Comparison of ENCODE assay signal across 10 cellular contexts in genomic region chr11:130427581-130428211, GRCh38. TPM values are rescaled to one million over a fixed set of nuclear protein-coding genes. Genes with fewer than 3 reads are reported as not detected.
DNase-seq lines count a peak whose midpoint lies in the region; ATAC-seq and TF ChIP-seq lines count a peak whose summit lies in the region.
"Had no signal": no experiment of that assay in that cellular context is flagged by ENCODE, and none has a peak within 500 bp of the region (broad histone marks: within the 10 kb centered on the region; RNA-seq: fewer than 3 reads in every experiment).

No MANE protein-coding gene starts in this region.

- no TSS peak for BruUV-seq in MCF 10A (replicated peaks; lab: Mats Ljungman, UMichigan)

- H3K36me3 Mint-ChIP-seq in MCF 10A (ENCODE audit: insufficient read depth, unreplicated experiment), result no peaks in the 10 kb centered on the region
- H3K36me3 Mint-ChIP-seq in mesothelial cell of epicardium, result peaks cover 1% of the 10 kb centered on the region

- H3K27ac ChIP-seq in breast epithelium (no peak overlapping the region), coronary artery (peak overlapping the region; percentile 51 to 69), vagina (no peak overlapping the region)

- no peak for DNase-seq in breast epithelium (ENCODE audit: low spot score in 2 of 2)
- DNase-seq in MCF 10A (ENCODE audit: unreplicated experiment), result no peak
- no peak for DNase-seq in coronary artery (ENCODE audit: low spot score)
- DNase-seq in mesothelial cell of epicardium (ENCODE audit: low spot score in 2 of 2, unreplicated experiment in 2 of 2), result no peak
- DNase-seq in vagina (ENCODE audit: extremely low spot score in 2 of 2), result no peak
- no peak for DNase-seq in NAMALWA (ENCODE audit: low spot score)
- no peak for DNase-seq in SW480 (ENCODE audit: low spot score)
- DNase-seq: DND-41 had no signal

- H3K36me3 ChIP-seq in breast epithelium (no peaks in the 10 kb centered on the region), vagina (no peaks in the 10 kb centered on the region)

- no peak overlapping the region for H3K27ac Mint-ChIP-seq in MCF 10A (ENCODE audit: low read depth, unreplicated experiment)
- no peak overlapping the region for H3K27ac Mint-ChIP-seq in mesothelial cell of epicardium

- H3K4me1 Mint-ChIP-seq in MCF 10A (ENCODE audit: insufficient read depth, unreplicated experiment) (peaks cover 5% of the 10 kb centered on the region), mesothelial cell of epicardium (peaks cover 22% of the 10 kb centered on the region)

- H3K9me3 ChIP-seq in breast epithelium (no peaks in the 10 kb centered on the region), vagina (no peaks in the 10 kb centered on the region)

- TF ChIP-seq POLR2A in breast epithelium (IDR thresholded peaks at IDR 0.05), result no peak
- TF ChIP-seq POLR2A in vagina (IDR thresholded peaks at IDR 0.05), result no peak

- CTCF ChIA-PET in MCF 10A (lab: Yijun Ruan, JAX), result interaction anchor here (0.6 to 25.6 kb wide), 3 partner anchors 215 to 477 kb away, joined by 5 to 1064 read pairs (median 8); no protein-coding TSS in a partner anchor

- peaks cover 7 to 14% of the 10 kb centered on the region in 2 donors for H3K4me1 ChIP-seq in breast epithelium
- peaks cover 17% of the 10 kb centered on the region for H3K4me1 ChIP-seq in vagina

- H3K27me3 Mint-ChIP-seq in MCF 10A (ENCODE audit: insufficient read depth, unreplicated experiment) (peaks cover 73% of the 10 kb centered on the region), mesothelial cell of epicardium (ENCODE audit: low read depth) (peaks cover 70% of the 10 kb centered on the region)

- intact Hi-C loops in breast epithelium (cut with DNase I; ENCODE audit: low total_unique reads), result no loop called here
- intact Hi-C loops in MCF 10A (cut with micrococcal nuclease), result loop anchor here (1.0 kb wide), 1 partner anchor 37 kb away; no protein-coding TSS in a partner anchor
- intact Hi-C loops in vagina (cut with DNase I), result loop anchor here (10.0 kb wide), 1 partner anchor 213 kb away; no protein-coding TSS in a partner anchor

- H3K9me3 Mint-ChIP-seq in MCF 10A (ENCODE audit: unreplicated experiment) (no peaks in the 10 kb centered on the region), mesothelial cell of epicardium (no peaks in the 10 kb centered on the region)

- no peak overlapping the region for H3K4me3 Mint-ChIP-seq in MCF 10A (ENCODE audit: unreplicated experiment)
- peak overlapping the region; percentile 63 for H3K4me3 Mint-ChIP-seq in mesothelial cell of epicardium

- POLR2A ChIA-PET in MCF 10A (lab: Yijun Ruan, JAX), result no interaction called here

- TF ChIP-seq CTCF in breast epithelium (IDR thresholded peaks at IDR 0.05) (peak in 1 of 3 donors; percentile 24), MCF 10A (IDR thresholded peaks at IDR 0.05; ENCODE audit: unreplicated experiment) (no peak), coronary artery (IDR thresholded peaks at IDR 0.05) (no peak), mesothelial cell of epicardium (IDR thresholded peaks at IDR 0.05; ENCODE audit: unreplicated experiment) (no peak), vagina (IDR thresholded peaks at IDR 0.05) (no peak)

- H3K27me3 ChIP-seq in breast epithelium, result peaks cover 0 to 31% of the 10 kb centered on the region in 2 donors
- H3K27me3 ChIP-seq in vagina, result no peaks in the 10 kb centered on the region

- no peak for ATAC-seq in HG03280 (IDR thresholded peaks at IDR 0.05; ENCODE audit: unreplicated experiment)

- H3K4me3 ChIP-seq in breast epithelium, result peak overlapping the region; percentile 30 to 81 (median 49)
- peak overlapping the region; percentile 80 for H3K4me3 ChIP-seq in coronary artery
- peak overlapping the region; percentile 36 to 65 for H3K4me3 ChIP-seq in vagina

RNA-seq across cellular contexts. Expression of gene ADAMTS8, which starts 0.7 kb away (rescaled TPM):
- total RNA-seq in breast epithelium, result 1 to 10 TPM in 1 of 3 donors, under 1 TPM in 2; 0.32 to 2.0 (median 0.44) TPM
- not detected in 2 replicates for total RNA-seq in MCF 10A (2022)
- 0.70 to 1.3 TPM (median 0.96 TPM) in 3 replicates for total RNA-seq in mesothelial cell of epicardium
- 1.5 TPM for total RNA-seq in vagina
- total RNA-seq: lung microvascular endothelial cell had no signal

RNA-seq across cellular contexts. Expression of gene ADAMTS15, which starts 20.7 kb away (rescaled TPM):
- total RNA-seq in breast epithelium, result 10 to 100 TPM; 17.9 to 22.6 (median 21.9) TPM
- total RNA-seq in MCF 10A (2022), result 0.54 and 0.70 TPM in 2 replicates
- total RNA-seq in mesothelial cell of epicardium, result 8.1 to 9.9 TPM (median 9.4 TPM) in 3 replicates
- total RNA-seq in vagina, result 12.0 TPM

Comparison
In these comparisons a context has a peak if more than half of its experiments do, and no peak if none do; other contexts are left out.
1. H3K27ac ChIP-seq: peak in coronary artery (2 of 2); none in breast epithelium (0 of 2) and vagina (single experiment).
2. Peak in every context shown above with its lines, with median percentiles within 50 percentile points of each other: H3K4me3 ChIP-seq.